ENCODE assay signal across 1 cellular context in the genomic region with DNA sequence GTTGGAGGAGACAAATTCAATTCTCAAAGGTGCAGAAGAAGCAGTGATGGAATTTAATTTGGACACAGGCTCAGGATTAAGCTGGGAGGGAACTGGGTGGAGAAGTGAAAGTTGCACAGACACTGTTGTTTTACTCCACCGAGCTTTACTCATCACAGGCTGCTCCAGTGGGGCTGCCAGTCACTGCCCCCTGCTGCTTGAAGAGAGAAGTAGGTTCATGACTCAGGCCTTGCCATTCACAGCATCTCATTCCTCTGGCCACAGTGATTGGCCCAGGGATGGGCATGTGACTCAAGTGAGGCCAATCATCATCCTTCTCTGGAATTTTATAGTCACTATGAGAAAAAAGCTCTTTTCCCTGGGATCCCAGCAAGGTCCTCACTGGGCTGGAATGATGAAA.
TF ChIP-seq lines count a peak whose summit lies in the region.

No MANE protein-coding gene starts in this region.

TF ChIP-seq in K562, 482 proteins besides CTCF, POLR2A, EP300 and RAD21 (continued from another document and continues in another):
- TF ChIP-seq, protein P1, sequence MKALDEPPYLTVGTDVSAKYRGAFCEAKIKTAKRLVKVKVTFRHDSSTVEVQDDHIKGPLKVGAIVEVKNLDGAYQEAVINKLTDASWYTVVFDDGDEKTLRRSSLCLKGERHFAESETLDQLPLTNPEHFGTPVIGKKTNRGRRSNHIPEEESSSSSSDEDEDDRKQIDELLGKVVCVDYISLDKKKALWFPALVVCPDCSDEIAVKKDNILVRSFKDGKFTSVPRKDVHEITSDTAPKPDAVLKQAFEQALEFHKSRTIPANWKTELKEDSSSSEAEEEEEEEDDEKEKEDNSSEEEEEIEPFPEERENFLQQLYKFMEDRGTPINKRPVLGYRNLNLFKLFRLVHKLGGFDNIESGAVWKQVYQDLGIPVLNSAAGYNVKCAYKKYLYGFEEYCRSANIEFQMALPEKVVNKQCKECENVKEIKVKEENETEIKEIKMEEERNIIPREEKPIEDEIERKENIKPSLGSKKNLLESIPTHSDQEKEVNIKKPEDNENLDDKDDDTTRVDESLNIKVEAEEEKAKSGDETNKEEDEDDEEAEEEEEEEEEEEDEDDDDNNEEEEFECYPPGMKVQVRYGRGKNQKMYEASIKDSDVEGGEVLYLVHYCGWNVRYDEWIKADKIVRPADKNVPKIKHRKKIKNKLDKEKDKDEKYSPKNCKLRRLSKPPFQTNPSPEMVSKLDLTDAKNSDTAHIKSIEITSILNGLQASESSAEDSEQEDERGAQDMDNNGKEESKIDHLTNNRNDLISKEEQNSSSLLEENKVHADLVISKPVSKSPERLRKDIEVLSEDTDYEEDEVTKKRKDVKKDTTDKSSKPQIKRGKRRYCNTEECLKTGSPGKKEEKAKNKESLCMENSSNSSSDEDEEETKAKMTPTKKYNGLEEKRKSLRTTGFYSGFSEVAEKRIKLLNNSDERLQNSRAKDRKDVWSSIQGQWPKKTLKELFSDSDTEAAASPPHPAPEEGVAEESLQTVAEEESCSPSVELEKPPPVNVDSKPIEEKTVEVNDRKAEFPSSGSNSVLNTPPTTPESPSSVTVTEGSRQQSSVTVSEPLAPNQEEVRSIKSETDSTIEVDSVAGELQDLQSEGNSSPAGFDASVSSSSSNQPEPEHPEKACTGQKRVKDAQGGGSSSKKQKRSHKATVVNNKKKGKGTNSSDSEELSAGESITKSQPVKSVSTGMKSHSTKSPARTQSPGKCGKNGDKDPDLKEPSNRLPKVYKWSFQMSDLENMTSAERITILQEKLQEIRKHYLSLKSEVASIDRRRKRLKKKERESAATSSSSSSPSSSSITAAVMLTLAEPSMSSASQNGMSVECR (CRISPR knock-in tag; IDR thresholded peaks at IDR 0.05), result no peak
- no peak for TF ChIP-seq BCL6 (CRISPR knock-in tag; IDR thresholded peaks at IDR 0.05)
- TF ChIP-seq ZNF586 (CRISPR knock-in tag; conservative IDR thresholded peaks at IDR 0.05), result no peak
- no peak for TF ChIP-seq ARHGAP35 (IDR thresholded peaks at IDR 0.05; ENCODE audit: partially characterized antibody)
- TF ChIP-seq MAZ (CRISPR knock-in tag; conservative IDR thresholded peaks at IDR 0.05 in 1 of 2, IDR thresholded peaks at IDR 0.05 in 1 of 2), result 0 out of 4 replicates have a peak, but pooled peaks of 1 of the 2 experiments have one; percentile 18
- TF ChIP-seq XRCC4 (IDR thresholded peaks at IDR 0.05; ENCODE audit: extremely low read depth, insufficient read depth, insufficient read length), result no peak
- no peak for TF ChIP-seq SRF (CRISPR knock-in tag; IDR thresholded peaks at IDR 0.05)
- TF ChIP-seq DEAF1 (CRISPR knock-in tag; IDR thresholded peaks at IDR 0.05), result peak; percentile 55
- no peak for TF ChIP-seq SETDB1 (IDR thresholded peaks at IDR 0.05; ENCODE audit: low read length)
- TF ChIP-seq MAFG (tag; conservative IDR thresholded peaks at IDR 0.05), result peak; percentile 23; the same call in 1 of the 2 replicates
- TF ChIP-seq NFE2 (IDR thresholded peaks at IDR 0.05; ENCODE audit: low read depth), result peak; percentile 64
- no peak for TF ChIP-seq ZC3H8 (IDR thresholded peaks at IDR 0.05)
- no peak for TF ChIP-seq TCF7L2 (IDR thresholded peaks at IDR 0.05; ENCODE audit: low read depth, low read length)
- TF ChIP-seq, protein P2, sequence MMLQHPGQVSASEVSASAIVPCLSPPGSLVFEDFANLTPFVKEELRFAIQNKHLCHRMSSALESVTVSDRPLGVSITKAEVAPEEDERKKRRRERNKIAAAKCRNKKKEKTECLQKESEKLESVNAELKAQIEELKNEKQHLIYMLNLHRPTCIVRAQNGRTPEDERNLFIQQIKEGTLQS (IDR thresholded peaks at IDR 0.05), result 0 out of 2 replicates have a peak, but pooled peaks have one; percentile 24
- TF ChIP-seq, protein P2 (CRISPR knock-in tag; conservative IDR thresholded peaks at IDR 0.05), result no peak
- TF ChIP-seq, protein P3, sequence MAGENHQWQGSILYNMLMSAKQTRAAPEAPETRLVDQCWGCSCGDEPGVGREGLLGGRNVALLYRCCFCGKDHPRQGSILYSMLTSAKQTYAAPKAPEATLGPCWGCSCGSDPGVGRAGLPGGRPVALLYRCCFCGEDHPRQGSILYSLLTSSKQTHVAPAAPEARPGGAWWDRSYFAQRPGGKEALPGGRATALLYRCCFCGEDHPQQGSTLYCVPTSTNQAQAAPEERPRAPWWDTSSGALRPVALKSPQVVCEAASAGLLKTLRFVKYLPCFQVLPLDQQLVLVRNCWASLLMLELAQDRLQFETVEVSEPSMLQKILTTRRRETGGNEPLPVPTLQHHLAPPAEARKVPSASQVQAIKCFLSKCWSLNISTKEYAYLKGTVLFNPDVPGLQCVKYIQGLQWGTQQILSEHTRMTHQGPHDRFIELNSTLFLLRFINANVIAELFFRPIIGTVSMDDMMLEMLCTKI (IDR thresholded peaks at IDR 0.05; ENCODE audit: partially characterized antibody), result no peak
- TF ChIP-seq PURB (CRISPR knock-in tag; IDR thresholded peaks at IDR 0.05; ENCODE audit: low read depth), result no peak
- TF ChIP-seq ZNF507 (tag; conservative IDR thresholded peaks at IDR 0.05), result no peak
- TF ChIP-seq THRAP3 (IDR thresholded peaks at IDR 0.05; ENCODE audit: borderline replicate concordance), result no peak
- no peak for TF ChIP-seq HINFP (tag; conservative IDR thresholded peaks at IDR 0.05; ENCODE audit: low read depth)
- TF ChIP-seq RBM25 (IDR thresholded peaks at IDR 0.05; ENCODE audit: low read depth, low read length, severe bottlenecking), result peak; percentile 61
- peak; percentile 86 for TF ChIP-seq USF1 (CRISPR knock-in tag; IDR thresholded peaks at IDR 0.05)
- TF ChIP-seq ZBTB1 (CRISPR knock-in tag; IDR thresholded peaks at IDR 0.05; ENCODE audit: borderline replicate concordance, low read depth), result no peak
- TF ChIP-seq, protein P4, sequence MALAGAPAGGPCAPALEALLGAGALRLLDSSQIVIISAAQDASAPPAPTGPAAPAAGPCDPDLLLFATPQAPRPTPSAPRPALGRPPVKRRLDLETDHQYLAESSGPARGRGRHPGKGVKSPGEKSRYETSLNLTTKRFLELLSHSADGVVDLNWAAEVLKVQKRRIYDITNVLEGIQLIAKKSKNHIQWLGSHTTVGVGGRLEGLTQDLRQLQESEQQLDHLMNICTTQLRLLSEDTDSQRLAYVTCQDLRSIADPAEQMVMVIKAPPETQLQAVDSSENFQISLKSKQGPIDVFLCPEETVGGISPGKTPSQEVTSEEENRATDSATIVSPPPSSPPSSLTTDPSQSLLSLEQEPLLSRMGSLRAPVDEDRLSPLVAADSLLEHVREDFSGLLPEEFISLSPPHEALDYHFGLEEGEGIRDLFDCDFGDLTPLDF (CRISPR knock-in tag; IDR thresholded peaks at IDR 0.05), result no peak
- TF ChIP-seq, protein P5, sequence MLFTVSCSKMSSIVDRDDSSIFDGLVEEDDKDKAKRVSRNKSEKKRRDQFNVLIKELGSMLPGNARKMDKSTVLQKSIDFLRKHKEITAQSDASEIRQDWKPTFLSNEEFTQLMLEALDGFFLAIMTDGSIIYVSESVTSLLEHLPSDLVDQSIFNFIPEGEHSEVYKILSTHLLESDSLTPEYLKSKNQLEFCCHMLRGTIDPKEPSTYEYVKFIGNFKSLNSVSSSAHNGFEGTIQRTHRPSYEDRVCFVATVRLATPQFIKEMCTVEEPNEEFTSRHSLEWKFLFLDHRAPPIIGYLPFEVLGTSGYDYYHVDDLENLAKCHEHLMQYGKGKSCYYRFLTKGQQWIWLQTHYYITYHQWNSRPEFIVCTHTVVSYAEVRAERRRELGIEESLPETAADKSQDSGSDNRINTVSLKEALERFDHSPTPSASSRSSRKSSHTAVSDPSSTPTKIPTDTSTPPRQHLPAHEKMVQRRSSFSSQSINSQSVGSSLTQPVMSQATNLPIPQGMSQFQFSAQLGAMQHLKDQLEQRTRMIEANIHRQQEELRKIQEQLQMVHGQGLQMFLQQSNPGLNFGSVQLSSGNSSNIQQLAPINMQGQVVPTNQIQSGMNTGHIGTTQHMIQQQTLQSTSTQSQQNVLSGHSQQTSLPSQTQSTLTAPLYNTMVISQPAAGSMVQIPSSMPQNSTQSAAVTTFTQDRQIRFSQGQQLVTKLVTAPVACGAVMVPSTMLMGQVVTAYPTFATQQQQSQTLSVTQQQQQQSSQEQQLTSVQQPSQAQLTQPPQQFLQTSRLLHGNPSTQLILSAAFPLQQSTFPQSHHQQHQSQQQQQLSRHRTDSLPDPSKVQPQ (CRISPR knock-in tag; IDR thresholded peaks at IDR 0.05; ENCODE audit: borderline replicate concordance), result no peak
- no peak for TF ChIP-seq ZNF639 (CRISPR knock-in tag; conservative IDR thresholded peaks at IDR 0.05 in 1 of 2, IDR thresholded peaks at IDR 0.05 in 1 of 2)
